20 cellular contexts compared by ENCODE assay signal in the genomic region with DNA sequence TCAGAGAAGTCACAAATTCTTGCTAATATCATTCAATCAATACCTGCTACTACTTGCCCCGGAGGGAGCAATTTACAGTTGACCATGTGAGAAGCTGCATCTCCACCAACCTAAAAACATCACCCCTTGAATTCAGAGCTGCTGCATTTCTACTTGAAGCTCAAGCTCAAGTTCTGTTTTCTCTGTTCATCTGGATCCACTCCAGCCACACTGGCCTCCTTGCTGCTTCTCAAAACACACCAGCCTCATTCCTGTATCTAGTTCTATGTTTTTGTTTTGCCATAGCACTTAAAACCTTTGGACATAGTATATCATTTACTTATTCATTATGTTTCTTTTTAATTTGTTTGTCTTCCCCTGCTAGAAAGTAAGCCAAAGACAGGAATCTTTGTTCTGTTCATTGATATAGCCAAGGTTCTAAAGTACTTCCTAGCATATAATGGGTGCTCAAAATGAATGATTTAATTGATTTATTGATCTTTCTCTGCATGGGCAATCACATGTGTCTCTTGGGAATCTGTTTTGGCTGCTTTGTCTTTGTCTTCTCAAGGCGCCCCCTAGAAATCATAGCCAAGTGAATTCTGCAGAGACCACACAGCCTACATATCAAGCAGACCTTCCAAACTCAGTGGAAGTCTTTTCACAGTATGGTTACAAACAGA.
"Had no signal": no experiment of that assay in that cellular context is flagged by ENCODE, and none has a peak within 500 bp of the region (broad histone marks: within the 10 kb centered on the region; RNA-seq: fewer than 3 reads in every experiment).

No MANE protein-coding gene starts in this region.

- H3K4me1 ChIP-seq: ascending aorta, psoas muscle had no signal

- H3K27ac ChIP-seq: ascending aorta, esophagus muscularis mucosa, gastroesophageal sphincter, neural progenitor cell, psoas muscle, spleen, thoracic aorta had no signal

- H3K36me3 ChIP-seq: ascending aorta, esophagus muscularis mucosa, gastroesophageal sphincter, neural progenitor cell, spleen, thoracic aorta had no signal

- H3K27ac Mint-ChIP-seq: activated CD4-positive, alpha-beta T cell treated with anti-CD3 and anti-CD28 coated beads for 36 hours; activated naive CD4-positive, alpha-beta T cell treated with anti-CD3 and anti-CD28 coated beads, Interleukin-2, amount 50 U/mL, for 24 hours; dendritic cell treated with granulocyte-macrophage colony-stimulating factor and Interleukin-4, amounts not matched to agents 40 ng/mL and 50 ng/mL, for 4 days; memory B cell; naive thymus-derived CD4-positive, alpha-beta T cell; neural progenitor cell; stimulated activated memory B cell treated with anti-CD40 and anti-IgM and Interleukin-4, amounts not matched to agents 10 μg/mL and 1 μg/mL and 100 μg/mL, for 72 hours; T-helper 2 cell treated with Interferon-gamma antibody and Interleukin-4, amounts not matched to agents 5 μg/mL and 100 μg/mL, for 36 hours; WTC11 had no signal

- H3K27me3 ChIP-seq: ascending aorta, neural progenitor cell had no signal

- H3K9me3 Mint-ChIP-seq: activated naive CD4-positive, alpha-beta T cell treated with anti-CD3 and anti-CD28 coated beads, Interleukin-2, amount 50 U/mL, for 24 hours; dendritic cell treated with granulocyte-macrophage colony-stimulating factor and Interleukin-4, amounts not matched to agents 40 ng/mL and 50 ng/mL, for 4 days; memory B cell; naive thymus-derived CD4-positive, alpha-beta T cell; neural progenitor cell; stimulated activated memory B cell treated with anti-CD40 and anti-IgM and Interleukin-4, amounts not matched to agents 10 μg/mL and 1 μg/mL and 100 μg/mL, for 72 hours; T-helper 2 cell treated with Interferon-gamma antibody and Interleukin-4, amounts not matched to agents 5 μg/mL and 100 μg/mL, for 36 hours; WTC11 had no signal

- DNase-seq: activated CD4-positive, alpha-beta T cell treated with anti-CD3 and anti-CD28 coated beads for 36 hours; activated CD4-positive, alpha-beta T cell treated with anti-CD3 and anti-CD28 coated beads, Interleukin-2, amount 50 U/mL, for 48 hours; activated gamma-delta T cell; effector CD8-positive, alpha-beta T cell; naive thymus-derived CD4-positive, alpha-beta T cell; psoas muscle; right cardiac atrium; spleen; stimulated activated CD4-positive, alpha-beta T cell treated with anti-CD3 and anti-CD28 coated beads, Interleukin-4, amount 100 ng/mL, for 4 hours had no signal

- H3K4me1 Mint-ChIP-seq: activated CD4-positive, alpha-beta T cell treated with anti-CD3 and anti-CD28 coated beads for 36 hours; activated naive CD4-positive, alpha-beta T cell treated with anti-CD3 and anti-CD28 coated beads, Interleukin-2, amount 50 U/mL, for 24 hours; memory B cell; naive thymus-derived CD4-positive, alpha-beta T cell; neural progenitor cell; stimulated activated memory B cell treated with anti-CD40 and anti-IgM and Interleukin-4, amounts not matched to agents 10 μg/mL and 1 μg/mL and 100 μg/mL, for 72 hours had no signal

- ATAC-seq: activated CD4-positive, alpha-beta T cell treated with anti-CD3 and anti-CD28 coated beads for 36 hours; gastroesophageal sphincter; naive thymus-derived CD4-positive, alpha-beta T cell; psoas muscle; right cardiac atrium; stimulated activated memory B cell treated with anti-CD40 and anti-IgM and Interleukin-4, amounts not matched to agents 10 μg/mL and 1 μg/mL and 100 μg/mL, for 72 hours; WTC11 had no signal

- H3K4me3 Mint-ChIP-seq: activated CD4-positive, alpha-beta T cell treated with anti-CD3 and anti-CD28 coated beads for 36 hours; activated naive CD4-positive, alpha-beta T cell treated with anti-CD3 and anti-CD28 coated beads, Interleukin-2, amount 50 U/mL, for 24 hours; dendritic cell treated with granulocyte-macrophage colony-stimulating factor and Interleukin-4, amounts not matched to agents 40 ng/mL and 50 ng/mL, for 4 days; memory B cell; naive thymus-derived CD4-positive, alpha-beta T cell; neural progenitor cell; stimulated activated memory B cell treated with anti-CD40 and anti-IgM and Interleukin-4, amounts not matched to agents 10 μg/mL and 1 μg/mL and 100 μg/mL, for 72 hours; T-helper 2 cell treated with Interferon-gamma antibody and Interleukin-4, amounts not matched to agents 5 μg/mL and 100 μg/mL, for 36 hours; WTC11 had no signal

- H3K4me3 ChIP-seq: ascending aorta, esophagus muscularis mucosa, gastroesophageal sphincter, neural progenitor cell, psoas muscle, spleen, thoracic aorta had no signal

- H3K9me3 ChIP-seq: ascending aorta, esophagus muscularis mucosa, gastroesophageal sphincter, psoas muscle, spleen, thoracic aorta had no signal

- H3K36me3 Mint-ChIP-seq: activated naive CD4-positive, alpha-beta T cell treated with anti-CD3 and anti-CD28 coated beads, Interleukin-2, amount 50 U/mL, for 24 hours; memory B cell; naive thymus-derived CD4-positive, alpha-beta T cell; neural progenitor cell; stimulated activated memory B cell treated with anti-CD40 and anti-IgM and Interleukin-4, amounts not matched to agents 10 μg/mL and 1 μg/mL and 100 μg/mL, for 72 hours; WTC11 had no signal

- H3K9ac ChIP-seq: neural progenitor cell had no signal

- H2AFZ ChIP-seq: neural progenitor cell had no signal

- H3K4me2 ChIP-seq: neural progenitor cell had no signal

- H3K27me3 Mint-ChIP-seq: activated CD4-positive, alpha-beta T cell treated with anti-CD3 and anti-CD28 coated beads for 36 hours; activated naive CD4-positive, alpha-beta T cell treated with anti-CD3 and anti-CD28 coated beads, Interleukin-2, amount 50 U/mL, for 24 hours had no signal
